ENCODE assay signal across 1 cellular context in the genomic region with DNA sequence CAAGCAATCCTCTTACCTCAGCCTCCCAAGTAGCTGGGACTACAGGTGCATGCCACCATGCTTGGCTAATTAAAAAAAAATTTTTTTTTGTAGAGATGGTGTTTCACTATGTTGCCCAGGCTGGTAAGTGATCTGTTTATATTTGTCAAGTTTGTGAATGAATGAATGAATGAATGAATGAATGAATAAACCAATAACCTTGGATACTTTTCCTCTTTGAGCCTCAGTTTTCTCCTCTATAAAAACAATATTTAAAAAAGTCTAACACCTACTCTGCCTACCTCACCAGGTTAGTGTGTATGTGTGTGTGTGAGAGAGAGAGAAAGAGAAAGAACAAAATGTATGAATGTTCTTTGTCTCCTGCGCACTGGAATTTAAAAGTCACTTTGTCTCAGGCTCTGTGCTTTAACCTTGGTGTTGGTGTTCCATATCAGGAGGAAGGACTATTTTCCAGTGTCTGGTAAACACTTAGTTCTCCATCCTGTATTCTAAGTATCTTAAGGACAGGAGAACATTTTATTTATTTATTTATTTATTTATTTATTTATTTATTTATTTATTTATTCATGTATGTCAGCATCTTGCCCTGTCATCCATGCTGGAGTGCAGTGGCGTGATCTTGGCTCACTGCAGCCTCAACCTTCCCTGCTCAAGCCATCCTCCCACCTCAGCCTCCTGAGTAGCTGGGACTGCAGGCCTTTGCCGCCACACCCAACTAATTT.
TF ChIP-seq lines count a peak whose summit lies in the region.

No MANE protein-coding gene starts in this region.

TF ChIP-seq in GM23338, 12 proteins besides CTCF, POLR2A, EP300 and RAD21:
- TF ChIP-seq ZNF331 (CRISPR knock-in tag; IDR thresholded peaks at IDR 0.05; ENCODE audit: low read depth) (no peak), JUNB (IDR thresholded peaks at IDR 0.05; ENCODE audit: unreplicated experiment) (no peak), CREB1 (CRISPR knock-in tag; IDR thresholded peaks at IDR 0.05; ENCODE audit: low read depth) (no peak), NANOG (IDR thresholded peaks at IDR 0.05; ENCODE audit: borderline replicate concordance) (no peak), EZH2phosphoT487 (IDR thresholded peaks at IDR 0.05; ENCODE audit: unreplicated experiment) (no peak), STAT1 (IDR thresholded peaks at IDR 0.05; ENCODE audit: unreplicated experiment) (no peak), ZNF114 (CRISPR knock-in tag; IDR thresholded peaks at IDR 0.05) (no peak), POLR2AphosphoS5 (IDR thresholded peaks at IDR 0.05; ENCODE audit: low read depth) (no peak), EZH2 (IDR thresholded peaks at IDR 0.05; ENCODE audit: low read depth, unreplicated experiment) (no peak)
- TF ChIP-seq, protein P1, sequence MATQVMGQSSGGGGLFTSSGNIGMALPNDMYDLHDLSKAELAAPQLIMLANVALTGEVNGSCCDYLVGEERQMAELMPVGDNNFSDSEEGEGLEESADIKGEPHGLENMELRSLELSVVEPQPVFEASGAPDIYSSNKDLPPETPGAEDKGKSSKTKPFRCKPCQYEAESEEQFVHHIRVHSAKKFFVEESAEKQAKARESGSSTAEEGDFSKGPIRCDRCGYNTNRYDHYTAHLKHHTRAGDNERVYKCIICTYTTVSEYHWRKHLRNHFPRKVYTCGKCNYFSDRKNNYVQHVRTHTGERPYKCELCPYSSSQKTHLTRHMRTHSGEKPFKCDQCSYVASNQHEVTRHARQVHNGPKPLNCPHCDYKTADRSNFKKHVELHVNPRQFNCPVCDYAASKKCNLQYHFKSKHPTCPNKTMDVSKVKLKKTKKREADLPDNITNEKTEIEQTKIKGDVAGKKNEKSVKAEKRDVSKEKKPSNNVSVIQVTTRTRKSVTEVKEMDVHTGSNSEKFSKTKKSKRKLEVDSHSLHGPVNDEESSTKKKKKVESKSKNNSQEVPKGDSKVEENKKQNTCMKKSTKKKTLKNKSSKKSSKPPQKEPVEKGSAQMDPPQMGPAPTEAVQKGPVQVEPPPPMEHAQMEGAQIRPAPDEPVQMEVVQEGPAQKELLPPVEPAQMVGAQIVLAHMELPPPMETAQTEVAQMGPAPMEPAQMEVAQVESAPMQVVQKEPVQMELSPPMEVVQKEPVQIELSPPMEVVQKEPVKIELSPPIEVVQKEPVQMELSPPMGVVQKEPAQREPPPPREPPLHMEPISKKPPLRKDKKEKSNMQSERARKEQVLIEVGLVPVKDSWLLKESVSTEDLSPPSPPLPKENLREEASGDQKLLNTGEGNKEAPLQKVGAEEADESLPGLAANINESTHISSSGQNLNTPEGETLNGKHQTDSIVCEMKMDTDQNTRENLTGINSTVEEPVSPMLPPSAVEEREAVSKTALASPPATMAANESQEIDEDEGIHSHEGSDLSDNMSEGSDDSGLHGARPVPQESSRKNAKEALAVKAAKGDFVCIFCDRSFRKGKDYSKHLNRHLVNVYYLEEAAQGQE (IDR thresholded peaks at IDR 0.05; ENCODE audit: unreplicated experiment), result no peak
- TF ChIP-seq, protein P2, sequence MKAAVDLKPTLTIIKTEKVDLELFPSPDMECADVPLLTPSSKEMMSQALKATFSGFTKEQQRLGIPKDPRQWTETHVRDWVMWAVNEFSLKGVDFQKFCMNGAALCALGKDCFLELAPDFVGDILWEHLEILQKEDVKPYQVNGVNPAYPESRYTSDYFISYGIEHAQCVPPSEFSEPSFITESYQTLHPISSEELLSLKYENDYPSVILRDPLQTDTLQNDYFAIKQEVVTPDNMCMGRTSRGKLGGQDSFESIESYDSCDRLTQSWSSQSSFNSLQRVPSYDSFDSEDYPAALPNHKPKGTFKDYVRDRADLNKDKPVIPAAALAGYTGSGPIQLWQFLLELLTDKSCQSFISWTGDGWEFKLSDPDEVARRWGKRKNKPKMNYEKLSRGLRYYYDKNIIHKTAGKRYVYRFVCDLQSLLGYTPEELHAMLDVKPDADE (IDR thresholded peaks at IDR 0.05), result no peak
- TF ChIP-seq, protein P3, sequence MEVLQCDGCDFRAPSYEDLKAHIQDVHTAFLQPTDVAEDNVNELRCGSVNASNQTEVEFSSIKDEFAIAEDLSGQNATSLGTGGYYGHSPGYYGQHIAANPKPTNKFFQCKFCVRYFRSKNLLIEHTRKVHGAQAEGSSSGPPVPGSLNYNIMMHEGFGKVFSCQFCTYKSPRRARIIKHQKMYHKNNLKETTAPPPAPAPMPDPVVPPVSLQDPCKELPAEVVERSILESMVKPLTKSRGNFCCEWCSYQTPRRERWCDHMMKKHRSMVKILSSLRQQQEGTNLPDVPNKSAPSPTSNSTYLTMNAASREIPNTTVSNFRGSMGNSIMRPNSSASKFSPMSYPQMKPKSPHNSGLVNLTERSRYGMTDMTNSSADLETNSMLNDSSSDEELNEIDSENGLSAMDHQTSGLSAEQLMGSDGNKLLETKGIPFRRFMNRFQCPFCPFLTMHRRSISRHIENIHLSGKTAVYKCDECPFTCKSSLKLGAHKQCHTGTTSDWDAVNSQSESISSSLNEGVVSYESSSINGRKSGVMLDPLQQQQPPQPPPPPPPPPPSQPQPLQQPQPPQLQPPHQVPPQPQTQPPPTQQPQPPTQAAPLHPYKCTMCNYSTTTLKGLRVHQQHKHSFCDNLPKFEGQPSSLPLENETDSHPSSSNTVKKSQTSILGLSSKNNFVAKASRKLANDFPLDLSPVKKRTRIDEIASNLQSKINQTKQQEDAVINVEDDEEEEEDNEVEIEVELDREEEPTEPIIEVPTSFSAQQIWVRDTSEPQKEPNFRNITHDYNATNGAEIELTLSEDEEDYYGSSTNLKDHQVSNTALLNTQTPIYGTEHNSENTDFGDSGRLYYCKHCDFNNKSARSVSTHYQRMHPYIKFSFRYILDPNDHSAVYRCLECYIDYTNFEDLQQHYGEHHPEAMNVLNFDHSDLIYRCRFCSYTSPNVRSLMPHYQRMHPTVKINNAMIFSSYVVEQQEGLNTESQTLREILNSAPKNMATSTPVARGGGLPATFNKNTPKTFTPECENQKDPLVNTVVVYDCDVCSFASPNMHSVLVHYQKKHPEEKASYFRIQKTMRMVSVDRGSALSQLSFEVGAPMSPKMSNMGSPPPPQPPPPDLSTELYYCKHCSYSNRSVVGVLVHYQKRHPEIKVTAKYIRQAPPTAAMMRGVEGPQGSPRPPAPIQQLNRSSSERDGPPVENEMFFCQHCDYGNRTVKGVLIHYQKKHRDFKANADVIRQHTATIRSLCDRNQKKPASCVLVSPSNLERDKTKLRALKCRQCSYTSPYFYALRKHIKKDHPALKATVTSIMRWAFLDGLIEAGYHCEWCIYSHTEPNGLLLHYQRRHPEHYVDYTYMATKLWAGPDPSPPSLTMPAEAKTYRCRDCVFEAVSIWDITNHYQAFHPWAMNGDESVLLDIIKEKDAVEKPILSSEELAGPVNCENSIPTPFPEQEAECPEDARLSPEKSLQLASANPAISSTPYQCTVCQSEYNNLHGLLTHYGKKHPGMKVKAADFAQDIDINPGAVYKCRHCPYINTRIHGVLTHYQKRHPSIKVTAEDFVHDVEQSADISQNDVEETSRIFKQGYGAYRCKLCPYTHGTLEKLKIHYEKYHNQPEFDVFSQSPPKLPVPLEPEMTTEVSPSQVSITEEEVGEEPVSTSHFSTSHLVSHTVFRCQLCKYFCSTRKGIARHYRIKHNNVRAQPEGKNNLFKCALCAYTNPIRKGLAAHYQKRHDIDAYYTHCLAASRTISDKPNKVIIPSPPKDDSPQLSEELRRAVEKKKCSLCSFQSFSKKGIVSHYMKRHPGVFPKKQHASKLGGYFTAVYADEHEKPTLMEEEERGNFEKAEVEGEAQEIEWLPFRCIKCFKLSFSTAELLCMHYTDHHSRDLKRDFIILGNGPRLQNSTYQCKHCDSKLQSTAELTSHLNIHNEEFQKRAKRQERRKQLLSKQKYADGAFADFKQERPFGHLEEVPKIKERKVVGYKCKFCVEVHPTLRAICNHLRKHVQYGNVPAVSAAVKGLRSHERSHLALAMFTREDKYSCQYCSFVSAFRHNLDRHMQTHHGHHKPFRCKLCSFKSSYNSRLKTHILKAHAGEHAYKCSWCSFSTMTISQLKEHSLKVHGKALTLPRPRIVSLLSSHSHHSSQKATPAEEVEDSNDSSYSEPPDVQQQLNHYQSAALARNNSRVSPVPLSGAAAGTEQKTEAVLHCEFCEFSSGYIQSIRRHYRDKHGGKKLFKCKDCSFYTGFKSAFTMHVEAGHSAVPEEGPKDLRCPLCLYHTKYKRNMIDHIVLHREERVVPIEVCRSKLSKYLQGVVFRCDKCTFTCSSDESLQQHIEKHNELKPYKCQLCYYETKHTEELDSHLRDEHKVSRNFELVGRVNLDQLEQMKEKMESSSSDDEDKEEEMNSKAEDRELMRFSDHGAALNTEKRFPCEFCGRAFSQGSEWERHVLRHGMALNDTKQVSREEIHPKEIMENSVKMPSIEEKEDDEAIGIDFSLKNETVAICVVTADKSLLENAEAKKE (CRISPR knock-in tag; IDR thresholded peaks at IDR 0.05), result no peak
